Comparison of ENCODE assay signal across 8 cellular contexts in genomic region chr7:127390817-127391590, GRCh38. TPM values are rescaled to one million over a fixed set of nuclear protein-coding genes. Genes with fewer than 3 reads are reported as not detected.
DNase-seq lines count a peak whose midpoint lies in the region; ATAC-seq and TF ChIP-seq lines count a peak whose summit lies in the region.

No MANE protein-coding gene starts in this region.

- peaks cover 53% of the 10 kb centered on the region for H3K36me3 Mint-ChIP-seq in activated T-cell treated with anti-CD3 and anti-CD28 coated beads, Interleukin-2, amount 50 U/mL, for 24 hours (ENCODE audit: low read depth)
- peaks cover 30% of the 10 kb centered on the region for H3K36me3 Mint-ChIP-seq in activated naive CD8-positive, alpha-beta T cell treated with anti-CD3 and anti-CD28 coated beads, Interleukin-2, amount 10 ng/mL, durations not matched to agents 7 days and 5 days

- H3K9me3 ChIP-seq in left lung = no peaks in the 10 kb centered on the region
- H3K9me3 ChIP-seq in thyroid gland = no peaks in the 10 kb centered on the region

- no peaks in the 10 kb centered on the region for H3K27me3 Mint-ChIP-seq in activated T-cell treated with anti-CD3 and anti-CD28 coated beads, Interleukin-2, amount 50 U/mL, for 24 hours
- H3K27me3 Mint-ChIP-seq in activated naive CD8-positive, alpha-beta T cell treated with anti-CD3 and anti-CD28 coated beads, Interleukin-2, amount 10 ng/mL, durations not matched to agents 7 days and 5 days = no peaks in the 10 kb centered on the region

- ATAC-seq in activated naive CD8-positive, alpha-beta T cell treated with anti-CD3 and anti-CD28 coated beads, Interleukin-2, amount 10 ng/mL, durations not matched to agents 7 days and 5 days (ENCODE audit: low read depth) = no peak
- no peak for ATAC-seq in left lung

- peak overlapping the region; percentile 96 to 98 for H3K4me3 ChIP-seq in left lung
- peak overlapping the region; percentile 90 to 96 (median 93) for H3K4me3 ChIP-seq in thyroid gland (replicated peaks in 1 of 3)

- peak overlapping the region in 1 of 2 donors; percentile 99 for H3K27ac ChIP-seq in left lung
- peak overlapping the region in 1 of 3 donors; percentile 94 for H3K27ac ChIP-seq in thyroid gland

- H3K27me3 ChIP-seq in left lung (no peaks in the 10 kb centered on the region), thyroid gland (no peaks in the 10 kb centered on the region)

- no peak for TF ChIP-seq POLR2A in thyroid gland (IDR thresholded peaks at IDR 0.05)

- H3K4me3 Mint-ChIP-seq in activated T-cell treated with anti-CD3 and anti-CD28 coated beads, Interleukin-2, amount 50 U/mL, for 24 hours = peak overlapping the region; percentile 97
- peak overlapping the region; percentile 98 for H3K4me3 Mint-ChIP-seq in activated naive CD8-positive, alpha-beta T cell treated with anti-CD3 and anti-CD28 coated beads, Interleukin-2, amount 10 ng/mL, durations not matched to agents 7 days and 5 days

- H3K36me3 ChIP-seq in left lung (peaks cover 0 to 25% of the 10 kb centered on the region in 2 donors), thyroid gland (peaks cover 0 to 4% of the 10 kb centered on the region in 2 donors)

- TF ChIP-seq CTCF in left lung (IDR thresholded peaks at IDR 0.05) = no peak
- no peak for TF ChIP-seq CTCF in thyroid gland (IDR thresholded peaks at IDR 0.05)

- peak overlapping the region; percentile 96 for H3K27ac Mint-ChIP-seq in activated T-cell treated with anti-CD3 and anti-CD28 coated beads, Interleukin-2, amount 50 U/mL, for 24 hours
- H3K27ac Mint-ChIP-seq in activated naive CD8-positive, alpha-beta T cell treated with anti-CD3 and anti-CD28 coated beads, Interleukin-2, amount 10 ng/mL, durations not matched to agents 7 days and 5 days = peak overlapping the region; percentile 94

- WGBS in thyroid gland, 2 donors = 60 to 61% methylated on average over 9 of the region's 9 CpGs

- H3K9me3 Mint-ChIP-seq in activated T-cell treated with anti-CD3 and anti-CD28 coated beads, Interleukin-2, amount 50 U/mL, for 24 hours = peaks cover 12% of the 10 kb centered on the region
- no peaks in the 10 kb centered on the region for H3K9me3 Mint-ChIP-seq in activated naive CD8-positive, alpha-beta T cell treated with anti-CD3 and anti-CD28 coated beads, Interleukin-2, amount 10 ng/mL, durations not matched to agents 7 days and 5 days

- POLR2A ChIA-PET in activated naive CD8-positive, alpha-beta T cell treated with anti-CD3 and anti-CD28 coated beads, Interleukin-2, amount 10 ng/mL, durations not matched to agents 7 days and 5 days (lab: Charles Lee) = interaction anchor here (0.8 to 3.3 kb wide), 8 partner anchors 11 to 56 kb away, joined by 3 to 51 read pairs (median 10); no protein-coding TSS in a partner anchor

- intact Hi-C loops in left lung (cut with DNase I) = no loop called here
- intact Hi-C loops in thyroid gland (cut with DNase I) = loop anchor here (5.0 kb wide), 1 partner anchor 196 kb away; the partner anchor contains the start of genes ARF5 and GCC1

- H3K4me1 ChIP-seq in left lung (peaks cover 8 to 66% of the 10 kb centered on the region in 2 donors), thyroid gland (peaks cover 6 to 21% of the 10 kb centered on the region in 2 donors)

- DNase-seq in activated T-cell treated with anti-CD3 and anti-CD28 coated beads, Interleukin-2, amount 50 U/mL, for 24 hours = no peak
- DNase-seq in activated T-cell treated with anti-CD3 and anti-CD28 coated beads, Interleukin-2, amount 50 U/mL, for 48 hours = no peak
- no peak for DNase-seq in activated naive CD8-positive, alpha-beta T cell treated with anti-CD3 and anti-CD28 coated beads, Interleukin-2, amount 10 ng/mL, durations not matched to agents 7 days and 5 days
- DNase-seq in left lung (no peak), thyroid gland (no peak), NK-92 (lab: John Stamatoyannopoulos, UW; ENCODE audit: unreplicated experiment) (no peak), GM03348 (ENCODE audit: low spot score) (no peak)
- DNase-seq in activated CD4-positive, alpha-beta T cell treated with anti-CD3 and anti-CD28 coated beads, Interleukin-2, amount 50 U/mL, for 4 hours = no peak

- peaks cover 75% of the 10 kb centered on the region for H3K4me1 Mint-ChIP-seq in activated T-cell treated with anti-CD3 and anti-CD28 coated beads, Interleukin-2, amount 50 U/mL, for 24 hours (ENCODE audit: low read depth)
- H3K4me1 Mint-ChIP-seq in activated naive CD8-positive, alpha-beta T cell treated with anti-CD3 and anti-CD28 coated beads, Interleukin-2, amount 10 ng/mL, durations not matched to agents 7 days and 5 days = peaks cover 40% of the 10 kb centered on the region

RNA-seq across cellular contexts. Expression of gene ZNF800, which starts 1.5 kb away (rescaled TPM):
- total RNA-seq in activated naive CD8-positive, alpha-beta T cell treated with anti-CD3 and anti-CD28 coated beads, Interleukin-2, amount 10 ng/mL, durations not matched to agents 7 days and 5 days = 10 to 100 TPM; 49.4 to 55.9 TPM
- total RNA-seq in left lung (10 to 100 TPM; 29.4 to 32.3 TPM), thyroid gland (10 to 100 TPM; 27.1 to 61.6 (median 36.2) TPM)
